In genomic region chr5:150154618-150155134, GRCh38 we compare ENCODE assay signal across 9 cellular contexts. TPM values are rescaled to one million over a fixed set of nuclear protein-coding genes. Genes with fewer than 3 reads are reported as not detected.
DNase-seq lines count a peak whose midpoint lies in the region; ATAC-seq, FAIRE-seq and TF ChIP-seq lines count a peak whose summit lies in the region.
"Had no signal": no experiment of that assay in that cellular context is flagged by ENCODE, and none has a peak within 500 bp of the region (broad histone marks: within the 10 kb centered on the region; RNA-seq: fewer than 3 reads in every experiment).

No MANE protein-coding gene starts in this region.

- no peak overlapping the region for H3K27ac Mint-ChIP-seq in activated T-helper 1 cell treated with anti-CD3 and anti-CD28 coated beads, Interleukin-12 subunit alpha, Interleukin-12 subunit beta, Interleukin-2, Interleukin-4 antibody, amounts not matched to agents 30 ng/mL and 10 ng/mL and 1 ng/mL, durations not matched to agents 14 hours and 24 hours and 36 hours

- DNase-seq in activated T-helper 1 cell treated with anti-CD3 and anti-CD28 coated beads, Interleukin-12 subunit alpha, Interleukin-12 subunit beta, Interleukin-2, Interleukin-4 antibody, amounts not matched to agents 30 ng/mL and 10 ng/mL and 1 ng/mL, durations not matched to agents 14 hours and 24 hours and 36 hours (ENCODE audit: low spot score) = no peak
- DNase-seq in iris pigment epithelial cell (ENCODE audit: low read depth) (peak; percentile 52), smooth muscle cell (lab: John Stamatoyannopoulos, UW; ENCODE audit: unreplicated experiment) (no peak), activated T-cell treated with anti-CD3 and anti-CD28 coated beads for 4 hours (no peak), RCC 7860 (ENCODE audit: low spot score) (no peak)
- DNase-seq: left colon had no signal

- no peaks in the 10 kb centered on the region for H3K9me3 ChIP-seq in smooth muscle cell (replicated peaks; ENCODE audit: low read depth)

- H3K27ac ChIP-seq in smooth muscle cell (ENCODE audit: low read depth) = peak overlapping the region; percentile 100

- no peaks in the 10 kb centered on the region for H3K36me3 Mint-ChIP-seq in activated T-helper 1 cell treated with anti-CD3 and anti-CD28 coated beads, Interleukin-12 subunit alpha, Interleukin-12 subunit beta, Interleukin-2, Interleukin-4 antibody, amounts not matched to agents 30 ng/mL and 10 ng/mL and 1 ng/mL, durations not matched to agents 14 hours and 24 hours and 36 hours (ENCODE audit: low read depth)

- peaks cover 20% of the 10 kb centered on the region for H3F3A ChIP-seq in smooth muscle cell (ENCODE audit: low read depth)

- H3K36me3 ChIP-seq in smooth muscle cell (ENCODE audit: low read depth) = no peaks in the 10 kb centered on the region

- peak overlapping the region; percentile 70 for H3K4me3 ChIP-seq in smooth muscle cell

- peaks cover 16% of the 10 kb centered on the region for H3K27me3 Mint-ChIP-seq in activated T-helper 1 cell treated with anti-CD3 and anti-CD28 coated beads, Interleukin-12 subunit alpha, Interleukin-12 subunit beta, Interleukin-2, Interleukin-4 antibody, amounts not matched to agents 30 ng/mL and 10 ng/mL and 1 ng/mL, durations not matched to agents 14 hours and 24 hours and 36 hours (ENCODE audit: insufficient read depth)

- 6% methylated on average over 7 of the region's 7 CpGs for WGBS in smooth muscle cell (ENCODE audit: low lambda C conversion rate)

- peak overlapping the region; percentile 94 for H3K4me2 ChIP-seq in smooth muscle cell

- intact Hi-C loops in activated T-helper 1 cell treated with anti-CD3 and anti-CD28 coated beads, Interleukin-12 subunit alpha, Interleukin-12 subunit beta, Interleukin-2, Interleukin-4 antibody, amounts not matched to agents 30 ng/mL and 10 ng/mL and 1 ng/mL, durations not matched to agents 14 hours and 24 hours and 36 hours (cut with micrococcal nuclease) = no loop called here

- H3K9ac ChIP-seq in smooth muscle cell (ENCODE audit: low read depth) = peak overlapping the region; percentile 78

- no peak overlapping the region for H2AFZ ChIP-seq in smooth muscle cell (ENCODE audit: low read depth)

- peak overlapping the region; percentile 77 for H3K4me3 Mint-ChIP-seq in activated T-helper 1 cell treated with anti-CD3 and anti-CD28 coated beads, Interleukin-12 subunit alpha, Interleukin-12 subunit beta, Interleukin-2, Interleukin-4 antibody, amounts not matched to agents 30 ng/mL and 10 ng/mL and 1 ng/mL, durations not matched to agents 14 hours and 24 hours and 36 hours

- ATAC-seq in GM18868 (IDR thresholded peaks at IDR 0.05; ENCODE audit: unreplicated experiment) = peak; percentile 2
- no peak for ATAC-seq in GM21619 (IDR thresholded peaks at IDR 0.05; ENCODE audit: unreplicated experiment)
- ATAC-seq in HG02840 (IDR thresholded peaks at IDR 0.05; ENCODE audit: low FRiP score, unreplicated experiment) = no peak

- H3K9me3 Mint-ChIP-seq in activated T-helper 1 cell treated with anti-CD3 and anti-CD28 coated beads, Interleukin-12 subunit alpha, Interleukin-12 subunit beta, Interleukin-2, Interleukin-4 antibody, amounts not matched to agents 30 ng/mL and 10 ng/mL and 1 ng/mL, durations not matched to agents 14 hours and 24 hours and 36 hours = no peaks in the 10 kb centered on the region

- H3K4me1 ChIP-seq in smooth muscle cell (ENCODE audit: low read depth) = peaks cover 33% of the 10 kb centered on the region

- FAIRE-seq in RCC 7860 (lab: Jason Lieb, UNC) = no peak

- H3K79me2 ChIP-seq in smooth muscle cell (ENCODE audit: low read depth) = peaks cover 57% of the 10 kb centered on the region

- peak; percentile 25 for TF ChIP-seq CTCF in smooth muscle cell (IDR thresholded peaks at IDR 0.05; ENCODE audit: borderline replicate concordance, insufficient read depth, poor library complexity, severe bottlenecking)

- no peaks in the 10 kb centered on the region for H3K27me3 ChIP-seq in smooth muscle cell (ENCODE audit: low read depth)

- H3K4me1 Mint-ChIP-seq in activated T-helper 1 cell treated with anti-CD3 and anti-CD28 coated beads, Interleukin-12 subunit alpha, Interleukin-12 subunit beta, Interleukin-2, Interleukin-4 antibody, amounts not matched to agents 30 ng/mL and 10 ng/mL and 1 ng/mL, durations not matched to agents 14 hours and 24 hours and 36 hours (ENCODE audit: low read depth) = peaks cover 36% of the 10 kb centered on the region

- H4K20me1 ChIP-seq in smooth muscle cell (ENCODE audit: low read depth) = peaks cover 48% of the 10 kb centered on the region

RNA-seq across cellular contexts. Expression of gene PDGFRB, which starts 1.0 kb away (rescaled TPM):
- total RNA-seq in activated T-helper 1 cell treated with anti-CD3 and anti-CD28 coated beads, Interleukin-12 subunit alpha, Interleukin-12 subunit beta, Interleukin-2, Interleukin-4 antibody, amounts not matched to agents 30 ng/mL and 10 ng/mL and 1 ng/mL, durations not matched to agents 14 hours and 24 hours and 36 hours = 0.76 and 1.0 TPM in 2 replicates
- total RNA-seq in smooth muscle cell = 362 and 370 TPM in 2 replicates
- 390 and 522 TPM in 2 replicates for polyA plus RNA-seq in smooth muscle cell

RNA-seq across cellular contexts. Expression of gene CDX1, which starts 11.9 kb away (rescaled TPM):
- not detected in 2 replicates for total RNA-seq in activated T-helper 1 cell treated with anti-CD3 and anti-CD28 coated beads, Interleukin-12 subunit alpha, Interleukin-12 subunit beta, Interleukin-2, Interleukin-4 antibody, amounts not matched to agents 30 ng/mL and 10 ng/mL and 1 ng/mL, durations not matched to agents 14 hours and 24 hours and 36 hours
- total RNA-seq in smooth muscle cell = 1.4 and 3.9 TPM in 2 replicates
- polyA plus RNA-seq in smooth muscle cell = 5.0 and 8.5 TPM in 2 replicates

RNA-seq across cellular contexts. Expression of gene SLC6A7, which starts 35.2 kb away (rescaled TPM):
- total RNA-seq in activated T-helper 1 cell treated with anti-CD3 and anti-CD28 coated beads, Interleukin-12 subunit alpha, Interleukin-12 subunit beta, Interleukin-2, Interleukin-4 antibody, amounts not matched to agents 30 ng/mL and 10 ng/mL and 1 ng/mL, durations not matched to agents 14 hours and 24 hours and 36 hours = not detected in 2 replicates
- total RNA-seq in smooth muscle cell = not detected in 2 replicates
- 0.10 TPM in 1 of 2 replicates, not detected in the other for polyA plus RNA-seq in smooth muscle cell

Comparison
In these comparisons a context has a peak if more than half of its experiments do, and no peak if none do; other contexts are left out.
1. RNA of gene PDGFRB, which starts 1.0 kb away (total RNA-seq): 362 to 370 TPM in smooth muscle cell; 0.76 to 1.0 TPM in activated T-helper 1 cell treated with anti-CD3 and anti-CD28 coated beads, Interleukin-12 subunit alpha, Interleukin-12 subunit beta, Interleukin-2, Interleukin-4 antibody, amounts not matched to agents 30 ng/mL and 10 ng/mL and 1 ng/mL, durations not matched to agents 14 hours and 24 hours and 36 hours; every median in the first group is over 100 times any median in the second.